9 cellular contexts compared by ENCODE assay signal in genomic region chr11:69096473-69096872, GRCh38. TPM values are rescaled to one million over a fixed set of nuclear protein-coding genes. Genes with fewer than 3 reads are reported as not detected.
"Had no signal": no experiment of that assay in that cellular context is flagged by ENCODE, and none has a peak within 500 bp of the region (broad histone marks: within the 10 kb centered on the region; RNA-seq: fewer than 3 reads in every experiment).

No MANE protein-coding gene starts in this region.

- FAIRE-seq: H1, H54, HTR-8/SVneo had no signal

- H2AFZ ChIP-seq: GM23338 had no signal

- H3K4me2 ChIP-seq: GM23338 had no signal

- DNase-seq: H9, HCEC 1CT, IMR-90, KBM-7 had no signal

- H3K4me3 ChIP-seq: GM23338 had no signal

- ATAC-seq: GM23338 had no signal

RNA-seq across cellular contexts. Expression of gene SMIM38, which starts 59.3 kb away (rescaled TPM):
- total RNA-seq: HT-29 had no signal
- polyA plus RNA-seq: GM23338 had no signal
